Comparison of ENCODE assay signal across 24 cellular contexts in the genomic region with DNA sequence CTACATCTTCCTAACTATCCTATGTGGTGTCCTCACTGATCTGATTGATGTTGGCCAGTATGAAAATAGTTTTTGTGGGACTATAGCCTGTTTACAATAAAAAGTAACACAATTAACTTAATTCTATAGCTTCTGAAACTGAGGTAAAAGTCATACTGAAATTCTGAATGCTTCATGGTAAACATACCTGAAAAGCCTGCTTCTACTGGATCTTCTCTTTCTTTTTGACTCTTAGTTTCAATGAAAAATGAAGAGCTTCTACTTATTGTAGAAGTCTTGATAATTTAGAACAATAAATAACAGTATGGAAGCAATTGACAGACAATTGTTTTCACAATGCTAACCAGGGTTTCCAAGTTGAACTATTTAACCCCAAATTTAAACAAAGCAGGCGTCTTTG.
"Had no signal": no experiment of that assay in that cellular context is flagged by ENCODE, and none has a peak within 500 bp of the region (broad histone marks: within the 10 kb centered on the region; RNA-seq: fewer than 3 reads in every experiment).

No MANE protein-coding gene starts in this region.

- FAIRE-seq: HepG2 had no signal

- DNase-seq: IMR-90, Karpas-422, KG1, MG63, NCI-H1092 treated with DMSO at 0.1 percent for 48 hours, NCI-H1436, NCI-H187, NCI-H2029, NCI-H2081 treated with DMSO at 0.1 percent for 48 hours, NCI-H2171, NCI-H226, NCI-H446, NCI-H510A, NCI-H524 treated with DMSO at 0.1 percent for 48 hours, NCI-H69, NCI-H774, PC-3, SHP77, SK-N-SH, SW 1271, T-cell had no signal

- H3K27me3 ChIP-seq: MG63 had no signal

- H3K27ac ChIP-seq: RWPE1 had no signal

- H3K9ac ChIP-seq: SK-N-SH had no signal

- H3K4me3 ChIP-seq: MG63 had no signal

- H3K36me3 ChIP-seq: MG63 had no signal

- H3K9me3 ChIP-seq: MG63, SK-N-SH had no signal

- H3K4me2 ChIP-seq: SK-N-SH had no signal

- ATAC-seq: HepG2, Panc1, PC-3, T-cell had no signal
